1 cellular context compared by ENCODE assay signal in genomic region chrX:39767446-39767845, GRCh38.
TF ChIP-seq lines count a peak whose summit lies in the region.

No MANE protein-coding gene starts in this region.

TF ChIP-seq in SK-N-SH treated with all-trans-retinoic acid at 6 μM for 48 hours, 23 proteins besides CTCF, POLR2A, EP300 and RAD21 (continued from another document):
- TF ChIP-seq PATZ1 (CRISPR knock-in tag; IDR thresholded peaks at IDR 0.05; ENCODE audit: borderline replicate concordance) (no peak), TCF4 (CRISPR knock-in tag; IDR thresholded peaks at IDR 0.05; ENCODE audit: borderline replicate concordance) (no peak), ZC3H10 (CRISPR knock-in tag; IDR thresholded peaks at IDR 0.05) (no peak), SNAI2 (CRISPR knock-in tag; IDR thresholded peaks at IDR 0.05) (no peak), TSHZ2 (CRISPR knock-in tag; IDR thresholded peaks at IDR 0.05) (no peak), ESRRG (CRISPR knock-in tag; IDR thresholded peaks at IDR 0.05) (no peak), ZFP3 (CRISPR knock-in tag; IDR thresholded peaks at IDR 0.05) (no peak), GLIS3 (CRISPR knock-in tag; IDR thresholded peaks at IDR 0.05) (no peak), OSR1 (CRISPR knock-in tag; IDR thresholded peaks at IDR 0.05) (no peak)
